Comparison of ENCODE assay signal across 9 cellular contexts in genomic region chr6:153032255-153032882, GRCh38. TPM values are rescaled to one million over a fixed set of nuclear protein-coding genes. Genes with fewer than 3 reads are reported as not detected.
DNase-seq lines count a peak whose midpoint lies in the region; TF ChIP-seq lines count a peak whose summit lies in the region.
"Had no signal": no experiment of that assay in that cellular context is flagged by ENCODE, and none has a peak within 500 bp of the region (broad histone marks: within the 10 kb centered on the region; RNA-seq: fewer than 3 reads in every experiment).

No MANE protein-coding gene starts in this region.

- DNase-seq in NCI-H1417 (lab: John Stamatoyannopoulos, UW) (peak; percentile 8 to 62 (median 9)), NCI-H1417 treated with DMSO at 0.1 percent for 48 hours (lab: John Stamatoyannopoulos, UW) (no peak), NCI-H1694 treated with DMSO at 0.1 percent for 48 hours (lab: John Stamatoyannopoulos, UW) (peak; percentile 6), cerebellum (ENCODE audit: low spot score) (peak; percentile 5), H7 (no peak), caudate nucleus (lab: John Stamatoyannopoulos, UW) (no peak), GM19240 (ENCODE audit: insufficient read length, low spot score) (no peak)

- TF ChIP-seq CTCF in nephron (IDR thresholded peaks at IDR 0.05; ENCODE audit: unreplicated experiment in 3 of 3) = peak; percentile 42 to 57 (median 51)

- H3K36me3 Mint-ChIP-seq in nephron (ENCODE audit: low read depth) = no peaks in the 10 kb centered on the region
- H3K36me3 Mint-ChIP-seq: CD4-positive, CD25-positive, alpha-beta regulatory T cell had no signal

- no peak overlapping the region for H3K27ac ChIP-seq in caudate nucleus (ENCODE audit: low read depth, low read length)

- H3K27me3 ChIP-seq in H7 (ENCODE audit: control insufficient read depth, insufficient read depth, low read length) = no peaks in the 10 kb centered on the region

- H3K4me1 Mint-ChIP-seq in nephron = no peaks in the 10 kb centered on the region
- H3K4me1 Mint-ChIP-seq: CD4-positive, CD25-positive, alpha-beta regulatory T cell had no signal

- H3K36me3 ChIP-seq in H7 (replicated peaks; ENCODE audit: control insufficient read depth, insufficient read depth, low read length) = no peaks in the 10 kb centered on the region

- H3K27ac Mint-ChIP-seq in nephron = no peak overlapping the region

- H3K27me3 Mint-ChIP-seq in nephron (ENCODE audit: low read depth) = no peaks in the 10 kb centered on the region

- no peak overlapping the region for H3K4me3 Mint-ChIP-seq in nephron
- H3K4me3 Mint-ChIP-seq: CD4-positive, CD25-positive, alpha-beta regulatory T cell had no signal

- H3K9me3 Mint-ChIP-seq in nephron = no peaks in the 10 kb centered on the region

- H3K4me3 ChIP-seq in H7 (ENCODE audit: insufficient read depth, low read depth, low read length) = no peak overlapping the region

RNA-seq across cellular contexts. Expression of gene MTRF1L, which starts 29.9 kb away (rescaled TPM):
- 21.7 TPM for total RNA-seq in cerebellum
- 8.2 and 11.7 TPM in 2 replicates for total RNA-seq in H7 (2014; rRNA removed; shearing (Covaris generic))

RNA-seq across cellular contexts. Expression of gene FBXO5, which starts 49.5 kb away (rescaled TPM):
- 16.1 TPM for total RNA-seq in cerebellum
- total RNA-seq in H7 (2014; rRNA removed; shearing (Covaris generic)) = 52.1 and 67.4 TPM in 2 replicates

Comparison
In these comparisons a context has a peak if more than half of its experiments do, and no peak if none do; other contexts are left out.
1. DNase-seq: peak in NCI-H1417 (3 of 3), NCI-H1694 treated with DMSO at 0.1 percent for 48 hours (single experiment) and cerebellum (single experiment); none in NCI-H1417 treated with DMSO at 0.1 percent for 48 hours (single experiment), H7 (single experiment), caudate nucleus (0 of 61) and GM19240 (single experiment).